In genomic region chr22:38456272-38456837, GRCh38 we compare ENCODE assay signal across 12 cellular contexts. TPM values are rescaled to one million over a fixed set of nuclear protein-coding genes. Genes with fewer than 3 reads are reported as not detected.
DNase-seq lines count a peak whose midpoint lies in the region; ATAC-seq and TF ChIP-seq lines count a peak whose summit lies in the region.
"Had no signal": no experiment of that assay in that cellular context is flagged by ENCODE, and none has a peak within 500 bp of the region (broad histone marks: within the 10 kb centered on the region; RNA-seq: fewer than 3 reads in every experiment).

No MANE protein-coding gene starts in this region.

- peaks cover 79% of the 10 kb centered on the region for H3K27me3 Mint-ChIP-seq in T-helper 1 cell treated with Interleukin-12 subunit alpha and Interleukin-12 subunit beta and Interleukin-4 antibody, amounts not matched to agents 30 μg/mL and 1 μg/mL, for 36 hours (ENCODE audit: low read depth)

- peaks cover 44% of the 10 kb centered on the region for H3K4me1 ChIP-seq in neuron (ENCODE audit: insufficient read depth, low read length)

- no peak overlapping the region for H3K27ac Mint-ChIP-seq in T-helper 1 cell treated with Interleukin-12 subunit alpha and Interleukin-12 subunit beta and Interleukin-4 antibody, amounts not matched to agents 30 μg/mL and 1 μg/mL, for 36 hours

- H2AFZ ChIP-seq in neuron (ENCODE audit: low read depth, low read length) = peak overlapping the region; percentile 39

- H3K9me3 Mint-ChIP-seq in T-helper 1 cell treated with Interleukin-12 subunit alpha and Interleukin-12 subunit beta and Interleukin-4 antibody, amounts not matched to agents 30 μg/mL and 1 μg/mL, for 36 hours = no peaks in the 10 kb centered on the region

- no peaks in the 10 kb centered on the region for H3K36me3 ChIP-seq in neuron (ENCODE audit: insufficient read depth, low read length)
- H3K36me3 ChIP-seq: tibial nerve had no signal

- intact Hi-C loops in dorsolateral prefrontal cortex (cut with DNase I) = no loop called here

- DNase-seq in T-helper 1 cell (no peak), dorsolateral prefrontal cortex (no peak), omental fat pad (ENCODE audit: low spot score) (no peak), DMS53 treated with DMSO at 0.1 percent for 48 hours (lab: John Stamatoyannopoulos, UW; ENCODE audit: unreplicated experiment) (no peak)
- no peak for DNase-seq in Jurkat, Clone E6-1 (ENCODE audit: low read depth, low spot score)
- DNase-seq: activated effector memory CD4-positive, alpha-beta T cell treated with Interleukin-2 at 50 U/mL for 16 hours; T1000 had no signal

- no peaks in the 10 kb centered on the region for H3K9me3 ChIP-seq in neuron (ENCODE audit: low read length)
- H3K9me3 ChIP-seq: tibial nerve had no signal

- TF ChIP-seq CTCF in dorsolateral prefrontal cortex (IDR thresholded peaks at IDR 0.05 in 54 of 56, conservative IDR thresholded peaks at IDR 0.05 in 2 of 56; ENCODE audit: low read depth in 1 of 56, partially characterized antibody in 56 of 56) = no peak
- TF ChIP-seq CTCF in omental fat pad (IDR thresholded peaks at IDR 0.05) = no peak

- peak overlapping the region; percentile 15; the same call in 1 of the 2 replicates for H3K4me3 ChIP-seq in Jurkat, Clone E6-1 (ENCODE audit: low read length)
- peak overlapping the region in 53 of 59 donors; percentile 6 to 81 (median 58) for H3K4me3 ChIP-seq in dorsolateral prefrontal cortex
- peak overlapping the region; percentile 50 for H3K4me3 ChIP-seq in neuron (ENCODE audit: low read length)

- H3K27ac ChIP-seq in dorsolateral prefrontal cortex = peak overlapping the region in 36 of 59 donors; percentile 1 to 88 (median 63)
- H3K27ac ChIP-seq: 22Rv1 had no signal

- H3K36me3 Mint-ChIP-seq in T-helper 1 cell treated with Interleukin-12 subunit alpha and Interleukin-12 subunit beta and Interleukin-4 antibody, amounts not matched to agents 30 μg/mL and 1 μg/mL, for 36 hours (ENCODE audit: low read depth) = no peaks in the 10 kb centered on the region

- H3K27me3 ChIP-seq in dorsolateral prefrontal cortex = peaks cover 0 to 24% (median 0%) of the 10 kb centered on the region in 45 donors
- H3K27me3 ChIP-seq in neuron (ENCODE audit: insufficient read depth, low read length) = peaks cover 20% of the 10 kb centered on the region

- ATAC-seq in HG02938 (IDR thresholded peaks at IDR 0.05; ENCODE audit: unreplicated experiment) (no peak), omental fat pad (ENCODE audit: low FRiP score) (no peak)

- H3K4me1 Mint-ChIP-seq in T-helper 1 cell treated with Interleukin-12 subunit alpha and Interleukin-12 subunit beta and Interleukin-4 antibody, amounts not matched to agents 30 μg/mL and 1 μg/mL, for 36 hours (ENCODE audit: low read depth) = peaks cover 3% of the 10 kb centered on the region

- H3K4me3 Mint-ChIP-seq in T-helper 1 cell treated with Interleukin-12 subunit alpha and Interleukin-12 subunit beta and Interleukin-4 antibody, amounts not matched to agents 30 μg/mL and 1 μg/mL, for 36 hours = peak overlapping the region; percentile 55

RNA-seq across cellular contexts. Expression of gene KCNJ4, which starts 1.4 kb away (rescaled TPM):
- 0.61 TPM for polyA plus RNA-seq in Jurkat, Clone E6-1 (2012; ENCODE audit: insufficient read depth, insufficient read length)
- total RNA-seq in dorsolateral prefrontal cortex (100 to 1,000 TPM in 35 of 120 experiments, 10 to 100 TPM in 85; 21.0 to 129 (median 87.1) TPM), omental fat pad (under 1 TPM in 2 of 4 donors, not detected in 2; 0.28 to 0.84 TPM)

RNA-seq across cellular contexts. Expression of gene KDELR3, which starts 11.5 kb away (rescaled TPM):
- polyA plus RNA-seq in Jurkat, Clone E6-1 (2012; ENCODE audit: insufficient read depth, insufficient read length) = not detected
- total RNA-seq in dorsolateral prefrontal cortex (1 to 10 TPM in 88 of 120 experiments, under 1 TPM in 30, not detected in 2; 0.35 to 4.3 (median 1.4) TPM), omental fat pad (10 to 100 TPM; 10.2 to 30.6 (median 15.1) TPM)

RNA-seq across cellular contexts. Expression of gene DDX17, which starts 49.8 kb away (rescaled TPM):
- polyA plus RNA-seq in Jurkat, Clone E6-1 (2012; ENCODE audit: insufficient read depth, insufficient read length) = 142 TPM
- 100 to 1,000 TPM; 359 to 670 (median 471) TPM for total RNA-seq in dorsolateral prefrontal cortex
- 100 to 1,000 TPM; 330 to 572 (median 383) TPM for total RNA-seq in omental fat pad

Comparison
In these comparisons a context has a peak if more than half of its experiments do, and no peak if none do; other contexts are left out.
1. RNA of gene KCNJ4, which starts 1.4 kb away (total RNA-seq): 21.0 to 129 TPM in dorsolateral prefrontal cortex; 0.28 to 0.84 TPM in omental fat pad; every median in the first group is over 10 times any median in the second.
2. Peak in every context shown above with its lines, with median percentiles within 50 percentile points of each other: H3K4me3 ChIP-seq.